8 cellular contexts compared by ENCODE assay signal in the genomic region with DNA sequence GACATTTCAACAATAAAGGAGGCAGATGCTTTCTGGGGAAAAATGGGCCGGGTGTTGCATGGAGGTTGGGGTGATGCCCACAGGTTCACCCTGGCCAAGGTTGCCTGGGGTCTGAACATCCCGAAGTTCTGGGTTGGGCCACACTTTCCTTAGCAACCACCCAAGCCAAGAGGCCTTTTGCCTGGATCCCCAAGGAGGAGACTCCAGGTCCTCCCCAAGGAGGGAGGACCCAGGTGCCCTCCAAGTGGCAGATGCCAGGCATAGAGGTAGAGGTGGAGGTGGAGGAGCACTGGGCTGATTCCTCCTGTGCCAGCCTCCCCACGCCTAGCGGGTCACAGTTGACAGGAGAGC. TPM values are rescaled to one million over a fixed set of nuclear protein-coding genes. Genes with fewer than 3 reads are reported as not detected.
DNase-seq lines count a peak whose midpoint lies in the region; TF ChIP-seq lines count a peak whose summit lies in the region.

No MANE protein-coding gene starts in this region.

- no peak for TF ChIP-seq CTCF in BE2C (IDR thresholded peaks at IDR 0.05; ENCODE audit: low read depth, low read length)
- no peak for TF ChIP-seq CTCF in MM.1S (IDR thresholded peaks at IDR 0.05; ENCODE audit: low read length)
- TF ChIP-seq CTCF in nephron progenitor cell (IDR thresholded peaks at IDR 0.05) = no peak

- peaks cover 50% of the 10 kb centered on the region for H3K79me2 ChIP-seq in MM.1S (ENCODE audit: low read length)

- H3K36me3 Mint-ChIP-seq in nephron progenitor cell (ENCODE audit: low read depth) = no peaks in the 10 kb centered on the region

- no peaks in the 10 kb centered on the region for H3F3A ChIP-seq in MM.1S (ENCODE audit: insufficient read depth, low read length)

- H4K20me1 ChIP-seq in MM.1S (ENCODE audit: insufficient read depth, low read length) = no peaks in the 10 kb centered on the region

- peaks cover 14% of the 10 kb centered on the region for H3K4me1 ChIP-seq in BE2C
- peaks cover 7% of the 10 kb centered on the region for H3K4me1 ChIP-seq in MM.1S (ENCODE audit: low read length)
- peaks cover 55 to 56% of the 10 kb centered on the region in 2 donors for H3K4me1 ChIP-seq in duodenal mucosa (ENCODE audit: control insufficient read depth in 1 of 2, insufficient read depth in 2 of 2, low read length in 2 of 2)

- no peaks in the 10 kb centered on the region for H3K9me2 ChIP-seq in MM.1S (replicated peaks; ENCODE audit: insufficient read depth, low read length)

- no peaks in the 10 kb centered on the region for H3K9me3 Mint-ChIP-seq in nephron progenitor cell

- peaks cover 63% of the 10 kb centered on the region for H3K4me1 Mint-ChIP-seq in nephron progenitor cell

- peak overlapping the region; percentile 92 for H3K4me3 ChIP-seq in BE2C (ENCODE audit: low read depth, low read length)
- peak overlapping the region; percentile 100 for H3K4me3 ChIP-seq in MM.1S (ENCODE audit: low read length)
- peak overlapping the region; percentile 84 to 98 for H3K4me3 ChIP-seq in duodenal mucosa (ENCODE audit: low read depth in 1 of 2, low read length in 2 of 2)

- H3K27me3 ChIP-seq in BE2C = no peaks in the 10 kb centered on the region
- no peaks in the 10 kb centered on the region for H3K27me3 ChIP-seq in MM.1S (replicated peaks; ENCODE audit: insufficient read depth, low read length)
- H3K27me3 ChIP-seq in duodenal mucosa (ENCODE audit: control insufficient read depth in 1 of 2, insufficient read depth in 2 of 2, low read length in 2 of 2) = no peaks in the 10 kb centered on the region

- H3K27ac ChIP-seq in MM.1S (ENCODE audit: low read length) (no peak overlapping the region), duodenal mucosa (ENCODE audit: low read depth, low read length) (peak overlapping the region; percentile 94)

- H3K4me3 Mint-ChIP-seq in nephron progenitor cell = peak overlapping the region; percentile 98

- peak overlapping the region; percentile 88; the same call in 1 of the 2 replicates for H3K9ac ChIP-seq in MM.1S (ENCODE audit: low read length)
- H3K9ac ChIP-seq in duodenal mucosa (ENCODE audit: low read depth in 1 of 2, low read length in 2 of 2) = peak overlapping the region; percentile 83 to 95

- H3K9me3 ChIP-seq in BE2C (no peaks in the 10 kb centered on the region), MM.1S (replicated peaks; ENCODE audit: insufficient read depth, low read length) (no peaks in the 10 kb centered on the region), duodenal mucosa (ENCODE audit: control insufficient read depth in 1 of 2, low read length in 2 of 2) (no peaks in the 10 kb centered on the region)

- H3K4me2 ChIP-seq in MM.1S (ENCODE audit: low read depth, low read length) = peak overlapping the region; percentile 89

- H3K27ac Mint-ChIP-seq in nephron progenitor cell = no peak overlapping the region

- H3K36me3 ChIP-seq in BE2C = peaks cover 3% of the 10 kb centered on the region; the same call in 1 of the 2 replicates
- no peaks in the 10 kb centered on the region for H3K36me3 ChIP-seq in MM.1S (replicated peaks; ENCODE audit: insufficient read depth, low read length)
- no peaks in the 10 kb centered on the region for H3K36me3 ChIP-seq in duodenal mucosa (ENCODE audit: control insufficient read depth in 1 of 2, insufficient read depth in 2 of 2, low read length in 2 of 2)

- DNase-seq in BE2C (no peak), MM.1S (no peak), nephron progenitor cell (no peak), NCI-H1105 treated with DMSO at 0.1 percent for 48 hours (lab: John Stamatoyannopoulos, UW) (no peak), ecto neural progenitor cell (ENCODE audit: low spot score) (no peak), NCI-H146 treated with DMSO at 0.1 percent for 48 hours (lab: John Stamatoyannopoulos, UW; ENCODE audit: unreplicated experiment) (no peak)
- no peak for DNase-seq in stimulated activated CD4-positive, alpha-beta T cell treated with anti-CD3 and anti-CD28 coated beads, Interleukin-4, amount 100 ng/mL, for 1 hour

- H3K27me3 Mint-ChIP-seq in nephron progenitor cell (ENCODE audit: low read depth, poor library complexity) = no peaks in the 10 kb centered on the region

- no peak overlapping the region for H2AFZ ChIP-seq in MM.1S (ENCODE audit: low read length)

RNA-seq across cellular contexts. Expression of a gene that starts 1.2 kb away (rescaled TPM):
- 287 TPM for polyA plus RNA-seq in BE2C (2012; ENCODE audit: insufficient read depth, insufficient read length, low read depth)

RNA-seq across cellular contexts. Expression of a gene that starts 7.6 kb away (rescaled TPM):
- not detected for polyA plus RNA-seq in BE2C (2012; ENCODE audit: insufficient read depth, insufficient read length, low read depth)

RNA-seq across cellular contexts. Expression of a gene that starts 33.3 kb away (rescaled TPM):
- 147 TPM for polyA plus RNA-seq in BE2C (2012; ENCODE audit: insufficient read depth, insufficient read length, low read depth)
